8 cellular contexts compared by ENCODE assay signal in the genomic region with DNA sequence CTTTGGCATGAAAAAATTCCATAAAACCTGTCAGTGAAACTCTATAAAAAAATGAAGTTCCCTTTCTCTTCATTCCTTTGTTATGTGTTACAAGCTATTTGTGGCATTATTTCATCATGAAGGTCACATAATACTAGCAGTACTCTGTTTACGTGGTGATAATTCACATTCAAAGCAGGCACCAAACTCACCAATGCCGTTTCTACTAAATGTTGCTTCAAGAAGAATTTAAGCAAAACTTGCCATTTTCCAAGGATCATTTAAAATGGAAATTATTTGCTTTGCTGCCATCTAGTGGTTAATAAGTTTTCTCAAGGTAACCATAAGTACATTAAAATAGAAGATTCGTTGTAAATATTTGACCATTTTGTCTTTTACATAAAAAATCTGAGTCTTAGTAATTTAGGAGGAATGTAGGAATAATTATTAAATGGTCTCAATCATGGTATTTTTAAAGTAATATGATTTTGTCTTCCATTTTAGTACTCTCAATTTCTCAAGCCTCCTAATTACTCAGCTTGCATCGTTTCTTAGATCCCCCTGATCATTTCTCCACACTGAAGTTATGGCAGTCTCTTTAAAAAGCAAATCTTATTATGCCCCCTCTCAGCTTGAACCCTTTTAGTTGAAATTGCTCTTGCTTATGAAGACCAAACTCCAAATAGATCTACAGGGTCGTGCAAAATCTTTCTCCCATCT.
DNase-seq lines count a peak whose midpoint lies in the region; ATAC-seq, FAIRE-seq and TF ChIP-seq lines count a peak whose summit lies in the region.

No MANE protein-coding gene starts in this region.

- no peaks in the 10 kb centered on the region for H3K36me3 Mint-ChIP-seq in astrocyte (ENCODE audit: low read depth, unreplicated experiment)
- peaks cover 4 to 8% of the 10 kb centered on the region in 2 donors for H3K36me3 Mint-ChIP-seq in stimulated activated naive B cell treated with anti-CD40 and anti-IgM and Interleukin-4, amounts not matched to agents 10 μg/mL and 1 μg/mL and 100 μg/mL, for 72 hours

- TF ChIP-seq CTCF in astrocyte (IDR thresholded peaks at IDR 0.05; ENCODE audit: insufficient read depth, low read depth, low read length) (peak; percentile 42), vagina (IDR thresholded peaks at IDR 0.05) (peak; percentile 42 to 77 (median 53))

- ATAC-seq in HG03571 (IDR thresholded peaks at IDR 0.05; ENCODE audit: unreplicated experiment) = no peak
- ATAC-seq in stimulated activated naive B cell treated with anti-CD40 and anti-IgM and Interleukin-4, amounts not matched to agents 10 μg/mL and 1 μg/mL and 100 μg/mL, for 72 hours (replicated peaks) = no peak

- no peak overlapping the region for H3K4me3 Mint-ChIP-seq in astrocyte (ENCODE audit: unreplicated experiment)
- H3K4me3 Mint-ChIP-seq in stimulated activated naive B cell treated with anti-CD40 and anti-IgM and Interleukin-4, amounts not matched to agents 10 μg/mL and 1 μg/mL and 100 μg/mL, for 72 hours = no peak overlapping the region

- peak; percentile 83 for FAIRE-seq in astrocyte (lab: Jason Lieb, UNC)

- H3K27ac Mint-ChIP-seq in astrocyte (ENCODE audit: unreplicated experiment) = no peak overlapping the region
- no peak overlapping the region for H3K27ac Mint-ChIP-seq in stimulated activated naive B cell treated with anti-CD40 and anti-IgM and Interleukin-4, amounts not matched to agents 10 μg/mL and 1 μg/mL and 100 μg/mL, for 72 hours

- H2AFZ ChIP-seq in astrocyte (ENCODE audit: low read depth, low read length) = no peak overlapping the region

- H3K9me3 ChIP-seq in astrocyte (ENCODE audit: insufficient read depth, low read depth, low read length) (no peaks in the 10 kb centered on the region), vagina (no peaks in the 10 kb centered on the region)

- H3K4me1 ChIP-seq in astrocyte (ENCODE audit: insufficient read depth, low read length) (peaks cover 6% of the 10 kb centered on the region), vagina (peaks cover 4% of the 10 kb centered on the region)

- H3K4me1 Mint-ChIP-seq in astrocyte (ENCODE audit: low read depth, unreplicated experiment) = peaks cover 2% of the 10 kb centered on the region
- no peaks in the 10 kb centered on the region for H3K4me1 Mint-ChIP-seq in stimulated activated naive B cell treated with anti-CD40 and anti-IgM and Interleukin-4, amounts not matched to agents 10 μg/mL and 1 μg/mL and 100 μg/mL, for 72 hours

- H3K4me3 ChIP-seq in astrocyte (ENCODE audit: insufficient read depth, low read depth, low read length) (no peak overlapping the region), vagina (no peak overlapping the region)

- H3K27me3 Mint-ChIP-seq in astrocyte (ENCODE audit: low read depth, unreplicated experiment) = no peaks in the 10 kb centered on the region
- no peaks in the 10 kb centered on the region for H3K27me3 Mint-ChIP-seq in stimulated activated naive B cell treated with anti-CD40 and anti-IgM and Interleukin-4, amounts not matched to agents 10 μg/mL and 1 μg/mL and 100 μg/mL, for 72 hours

- no peaks in the 10 kb centered on the region for H3K9me3 Mint-ChIP-seq in astrocyte (ENCODE audit: unreplicated experiment)
- H3K9me3 Mint-ChIP-seq in stimulated activated naive B cell treated with anti-CD40 and anti-IgM and Interleukin-4, amounts not matched to agents 10 μg/mL and 1 μg/mL and 100 μg/mL, for 72 hours = no peaks in the 10 kb centered on the region

- peak overlapping the region; percentile 43 for H3K27ac ChIP-seq in astrocyte (ENCODE audit: low read depth, low read length)
- H3K27ac ChIP-seq in vagina = no peak overlapping the region

- H3K79me2 ChIP-seq in astrocyte (ENCODE audit: insufficient read depth, low read length) = no peaks in the 10 kb centered on the region

- H3K27me3 ChIP-seq in astrocyte (ENCODE audit: insufficient read depth, low read length) (no peaks in the 10 kb centered on the region), vagina (no peaks in the 10 kb centered on the region)

- DNase-seq in SIG-M5 treated with dmso at 0.1 percent for 504 hours (lab: John Stamatoyannopoulos, UW; ENCODE audit: unreplicated experiment) (peak; percentile 11), SIG-M5 (lab: John Stamatoyannopoulos, UW) (no peak), NCI-H146 (lab: John Stamatoyannopoulos, UW) (peak; percentile 40), astrocyte (ENCODE audit: low read depth) (peak; percentile 74), kidney glomerular epithelial cell (lab: John Stamatoyannopoulos, UW) (peak; percentile 36), vagina (ENCODE audit: extremely low spot score in 2 of 2) (no peak)
- DNase-seq in stimulated activated naive B cell treated with anti-CD40 and anti-IgM and Interleukin-4, amounts not matched to agents 10 μg/mL and 1 μg/mL and 100 μg/mL, for 72 hours = no peak

- peak overlapping the region; percentile 2 for H3K4me2 ChIP-seq in astrocyte (ENCODE audit: low read length)

- H3K9ac ChIP-seq in astrocyte (ENCODE audit: low read length) = peak overlapping the region; percentile 35

- no peaks in the 10 kb centered on the region for H4K20me1 ChIP-seq in astrocyte (ENCODE audit: insufficient read depth, low read length)

- H3K36me3 ChIP-seq in astrocyte (ENCODE audit: insufficient read depth, low read length) (peaks cover 14% of the 10 kb centered on the region), vagina (peaks cover 0 to 8% of the 10 kb centered on the region in 2 donors)

- no peak for TF ChIP-seq POLR2A in vagina (IDR thresholded peaks at IDR 0.05)

- intact Hi-C loops in vagina (cut with DNase I) = loop anchor here (10.0 kb wide), 1 partner anchor 201 kb away; no protein-coding TSS in a partner anchor

Comparison
In these comparisons a context has a peak if more than half of its experiments do, and no peak if none do; other contexts are left out.
1. DNase-seq: peak in SIG-M5 treated with dmso at 0.1 percent for 504 hours (single experiment), NCI-H146 (single experiment), astrocyte (single experiment) and kidney glomerular epithelial cell (single experiment); none in SIG-M5 (single experiment), vagina (0 of 2) and stimulated activated naive B cell treated with anti-CD40 and anti-IgM and Interleukin-4, amounts not matched to agents 10 μg/mL and 1 μg/mL and 100 μg/mL, for 72 hours (single experiment).